9 cellular contexts compared by ENCODE assay signal in genomic region chr15:37981781-37982180, GRCh38. TPM values are rescaled to one million over a fixed set of nuclear protein-coding genes. Genes with fewer than 3 reads are reported as not detected.
DNase-seq lines count a peak whose midpoint lies in the region; ATAC-seq, FAIRE-seq and TF ChIP-seq lines count a peak whose summit lies in the region.
"Had no signal": no experiment of that assay in that cellular context is flagged by ENCODE, and none has a peak within 500 bp of the region (broad histone marks: within the 10 kb centered on the region; RNA-seq: fewer than 3 reads in every experiment).

No MANE protein-coding gene starts in this region.

- TF ChIP-seq CTCF in fibroblast of the aortic adventitia (IDR thresholded peaks at IDR 0.05; ENCODE audit: insufficient read depth, low read length), result peak; percentile 45
- TF ChIP-seq CTCF in type B pancreatic cell (conservative IDR thresholded peaks at IDR 0.05), result peak; percentile 63

- no peaks in the 10 kb centered on the region for H3K9me3 Mint-ChIP-seq in type B pancreatic cell

- FAIRE-seq in RCC 7860 (lab: Jason Lieb, UNC), result no peak

- no peaks in the 10 kb centered on the region for H3K27me3 Mint-ChIP-seq in type B pancreatic cell

- H3K4me1 Mint-ChIP-seq in type B pancreatic cell (ENCODE audit: unreplicated experiment), result peaks cover 5% of the 10 kb centered on the region

- H3K36me3 Mint-ChIP-seq in type B pancreatic cell, result no peaks in the 10 kb centered on the region

- peak; percentile 24 for DNase-seq in SIG-M5 treated with dmso at 0.1 percent for 504 hours (lab: John Stamatoyannopoulos, UW; ENCODE audit: unreplicated experiment)
- DNase-seq in SIG-M5 (lab: John Stamatoyannopoulos, UW), result no peak
- DNase-seq in RCC 7860 (ENCODE audit: low spot score), result peak; percentile 19
- DNase-seq in fibroblast of the aortic adventitia (ENCODE audit: low read depth), result peak; percentile 43
- DNase-seq in type B pancreatic cell (ENCODE audit: extremely low spot score, unreplicated experiment), result no peak
- no peak for DNase-seq in activated gamma-delta T cell treated with Interleukin-2 at 50 U/mL for 16 hours
- DNase-seq in NCI-H1105 treated with DMSO at 0.1 percent for 48 hours (lab: John Stamatoyannopoulos, UW), result no peak
- DNase-seq: activated naive CD4-positive, alpha-beta T cell treated with Interleukin-2 at 50 U/mL for 16 hours had no signal

- no peak overlapping the region for H3K4me3 ChIP-seq in fibroblast of the aortic adventitia (ENCODE audit: low read depth, low read length)

- no peak overlapping the region for H3K4me3 Mint-ChIP-seq in type B pancreatic cell

- H3K27ac Mint-ChIP-seq in type B pancreatic cell, result no peak overlapping the region

- ATAC-seq in HG02610 (IDR thresholded peaks at IDR 0.05; ENCODE audit: unreplicated experiment), result no peak

RNA-seq across cellular contexts. Expression of gene TMCO5A, which starts 47.3 kb away (rescaled TPM):
- total RNA-seq in fibroblast of the aortic adventitia (ENCODE audit: low replicate concordance), result 0.49 TPM in 1 of 2 replicates, not detected in the other
- not detected in 2 replicates for total RNA-seq in type B pancreatic cell (ENCODE audit: low replicate concordance)

Comparison
In these comparisons a context has a peak if more than half of its experiments do, and no peak if none do; other contexts are left out.
1. DNase-seq: peak in SIG-M5 treated with dmso at 0.1 percent for 504 hours (single experiment), RCC 7860 (single experiment) and fibroblast of the aortic adventitia (single experiment); none in SIG-M5 (single experiment), type B pancreatic cell (single experiment), activated gamma-delta T cell treated with Interleukin-2 at 50 U/mL for 16 hours (single experiment) and NCI-H1105 treated with DMSO at 0.1 percent for 48 hours (single experiment).